12 cellular contexts compared by ENCODE assay signal in the genomic region with DNA sequence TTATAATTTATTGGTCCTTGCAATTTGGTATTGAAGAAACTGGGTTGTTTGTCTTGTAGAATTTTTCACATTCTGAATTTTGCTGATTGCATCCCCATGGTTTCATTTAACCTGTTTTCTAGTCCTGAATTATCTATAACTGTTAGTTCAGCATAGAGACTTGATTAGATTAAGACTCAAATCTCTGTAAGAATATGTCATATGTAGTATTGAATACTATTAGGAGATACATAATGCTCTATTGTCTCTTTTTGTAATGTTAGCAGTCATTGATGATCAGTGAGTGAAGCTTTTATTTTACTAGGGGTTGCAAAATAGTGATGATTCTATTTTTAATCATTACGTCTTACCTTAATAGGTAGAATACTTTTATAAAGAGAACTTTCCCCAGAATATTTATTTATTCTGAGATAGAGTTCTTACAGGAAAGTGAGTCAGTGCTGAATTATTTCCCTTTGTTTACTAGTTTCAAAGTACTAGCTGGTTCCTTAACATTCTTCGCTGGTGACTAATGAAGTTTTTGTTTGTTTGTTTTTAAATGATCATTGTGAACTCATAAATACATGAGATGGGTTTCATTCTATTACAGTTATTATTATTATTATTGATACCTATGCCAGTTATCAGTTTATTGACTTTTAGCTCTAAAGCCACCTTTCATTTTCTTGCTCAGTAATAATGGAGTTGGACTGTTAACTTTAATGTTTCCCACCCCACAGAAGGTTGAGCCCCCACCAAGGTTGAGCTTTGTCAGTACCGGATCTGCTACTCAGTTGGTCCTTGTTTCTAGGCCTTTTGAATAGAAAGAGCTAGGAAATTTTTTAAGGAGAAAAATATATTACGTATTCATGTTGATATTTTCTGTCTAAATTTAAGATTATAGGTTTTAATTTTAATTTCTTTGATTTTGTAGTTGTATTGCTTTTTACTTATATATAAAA.
DNase-seq lines count a peak whose midpoint lies in the region; ATAC-seq and TF ChIP-seq lines count a peak whose summit lies in the region.
"Had no signal": no experiment of that assay in that cellular context is flagged by ENCODE, and none has a peak within 500 bp of the region (broad histone marks: within the 10 kb centered on the region; RNA-seq: fewer than 3 reads in every experiment).

No MANE protein-coding gene starts in this region.

- H3K27me3 ChIP-seq in NT2/D1 (ENCODE audit: insufficient read depth, insufficient read length) (no peaks in the 10 kb centered on the region), mesendoderm (ENCODE audit: insufficient read depth, low read length, poor library complexity) (no peaks in the 10 kb centered on the region), ovary (no peaks in the 10 kb centered on the region)
- H3K27me3 ChIP-seq: tibial nerve had no signal

- no peak overlapping the region for H2AK5ac ChIP-seq in mesendoderm (ENCODE audit: low read length)

- no peak overlapping the region for H3K4me2 ChIP-seq in mesendoderm (ENCODE audit: low read length)

- H3K23ac ChIP-seq in mesendoderm (ENCODE audit: low read length) = no peak overlapping the region

- no peak overlapping the region for H3K56ac ChIP-seq in mesendoderm (ENCODE audit: low read length)

- H3K79me2 ChIP-seq in mesendoderm (ENCODE audit: control insufficient read depth, insufficient read depth, low read length) = no peaks in the 10 kb centered on the region

- H4K8ac ChIP-seq in mesendoderm (ENCODE audit: low read depth, low read length) = no peak overlapping the region

- H4K5ac ChIP-seq in mesendoderm (ENCODE audit: low read length) = no peak overlapping the region

- no peak overlapping the region for H3K4me3 ChIP-seq in NT2/D1 (ENCODE audit: insufficient read length, low read depth)
- H3K4me3 ChIP-seq in epithelial cell of esophagus (ENCODE audit: low read length) = no peak overlapping the region
- H3K4me3 ChIP-seq in mesendoderm (ENCODE audit: low read length) = no peak overlapping the region
- H3K4me3 ChIP-seq in ovary = no peak overlapping the region
- H3K4me3 ChIP-seq: tibial nerve had no signal

- no peaks in the 10 kb centered on the region for H3K9me3 ChIP-seq in NT2/D1 (ENCODE audit: insufficient read depth, low read length)
- no peaks in the 10 kb centered on the region for H3K9me3 ChIP-seq in ovary
- H3K9me3 ChIP-seq: tibial nerve had no signal

- 100% methylated on average over 1 of the region's 4 CpGs for WGBS in mesendoderm (ENCODE audit: extremely low coverage, insufficient coverage, low lambda C conversion rate)
- 59 to 80% (median 67%) methylated on average over 4 of the region's 4 CpGs for whole genome bisulfite sequencing in ovary, 3 donors

- H3K79me1 ChIP-seq in mesendoderm (ENCODE audit: low read length) = no peaks in the 10 kb centered on the region

- no peak for TF ChIP-seq POLR2A in ovary (IDR thresholded peaks at IDR 0.05)

- H3K36me3 ChIP-seq in NT2/D1 (ENCODE audit: insufficient read depth, insufficient read length, low read length) = no peaks in the 10 kb centered on the region
- H3K36me3 ChIP-seq in mesendoderm (ENCODE audit: control insufficient read depth, insufficient read depth, low read length) = no peaks in the 10 kb centered on the region
- H3K36me3 ChIP-seq in ovary = no peaks in the 10 kb centered on the region
- H3K36me3 ChIP-seq: tibial nerve had no signal

- no peaks in the 10 kb centered on the region for H3K4me1 ChIP-seq in NT2/D1 (ENCODE audit: insufficient read depth, insufficient read length)
- H3K4me1 ChIP-seq in mesendoderm (ENCODE audit: control insufficient read depth, low read depth, low read length) = peaks cover 3% of the 10 kb centered on the region
- no peaks in the 10 kb centered on the region for H3K4me1 ChIP-seq in ovary (ENCODE audit: insufficient read depth)

- H2BK120ac ChIP-seq in mesendoderm (ENCODE audit: low read depth, low read length) = no peak overlapping the region

- no peak for TF ChIP-seq EP300 in ovary (IDR thresholded peaks at IDR 0.05)

- H2BK15ac ChIP-seq in mesendoderm (replicated peaks; ENCODE audit: low read depth) = no peak overlapping the region

- DNase-seq in Daoy (ENCODE audit: low read depth) (peak; percentile 21), NT2/D1 (ENCODE audit: low read depth, low spot score) (peak; percentile 20), epithelial cell of esophagus (ENCODE audit: low read depth) (peak; percentile 85), mesendoderm (peak; percentile 90), D341Med (ENCODE audit: low spot score) (no peak), ovary (no peak)
- DNase-seq: activated CD4-positive, CD25-positive, alpha-beta regulatory T cell; activated naive CD4-positive, alpha-beta T cell treated with anti-CD3 and anti-CD28 coated beads for 36 hours; NK-92 treated with Interleukin-12 subunit alpha and Interleukin-12 subunit beta, amount 100 ng/mL, for 24 hours had no signal

- intact Hi-C loops in ovary (cut with DNase I) = no loop called here

- H3K9ac ChIP-seq in NT2/D1 (ENCODE audit: insufficient read length, low read depth) (no peak overlapping the region), mesendoderm (ENCODE audit: low read length) (no peak overlapping the region)

- H2BK5ac ChIP-seq in mesendoderm (ENCODE audit: low read length) = no peak overlapping the region

- H3K4ac ChIP-seq in mesendoderm (ENCODE audit: low read depth, low read length) = no peak overlapping the region

- H3K27ac ChIP-seq in mesendoderm (ENCODE audit: low read depth, low read length) (no peak overlapping the region), ovary (no peak overlapping the region)
- H3K27ac ChIP-seq: tibial nerve had no signal

- ATAC-seq in HG03571 (IDR thresholded peaks at IDR 0.05; ENCODE audit: unreplicated experiment) (no peak), GM21515 (IDR thresholded peaks at IDR 0.05; ENCODE audit: unreplicated experiment) (no peak)

- TF ChIP-seq CTCF in epithelial cell of esophagus (IDR thresholded peaks at IDR 0.05; ENCODE audit: insufficient read depth, low read depth, low read length, missing control alignments) (no peak), ovary (IDR thresholded peaks at IDR 0.05) (no peak)

- no peak overlapping the region for H3K18ac ChIP-seq in mesendoderm (ENCODE audit: low read length)

Comparison
In these comparisons a context has a peak if more than half of its experiments do, and no peak if none do; other contexts are left out.
1. DNase-seq: peak in Daoy (single experiment), NT2/D1 (single experiment), epithelial cell of esophagus (single experiment) and mesendoderm (single experiment); none in D341Med (single experiment) and ovary (0 of 5).